In genomic region chr1:109918077-109918606, GRCh38 we compare ENCODE assay signal across 1 cellular context.
A peak's percentile ranks its signal among the peaks of the same experiment; 100 is the strongest.
TF ChIP-seq lines count a peak whose summit lies in the region.

No MANE protein-coding gene starts in this region.

TF ChIP-seq in K562, 482 proteins besides CTCF, POLR2A, EP300 and RAD21 (continued from another document):
- TF ChIP-seq E2F4 (CRISPR knock-in tag; IDR thresholded peaks at IDR 0.05; ENCODE audit: low read depth) (no peak), SLC30A9 (CRISPR knock-in tag; IDR thresholded peaks at IDR 0.05) (no peak), SRSF7 (optimal IDR thresholded peaks at IDR 0.05; ENCODE audit: low read depth, low read length) (no peak), PRMT5 (CRISPR knock-in tag; IDR thresholded peaks at IDR 0.05) (no peak), MLX (CRISPR knock-in tag; conservative IDR thresholded peaks at IDR 0.05) (0 out of 4 replicates have a peak, but pooled peaks of 1 of the 2 experiments have one; percentile 41), FOSL1 (tag; conservative IDR thresholded peaks at IDR 0.05) (peak; percentile 60), FOXJ3 (CRISPR knock-in tag; IDR thresholded peaks at IDR 0.05) (no peak), ZNF280A (IDR thresholded peaks at IDR 0.05; ENCODE audit: low read depth, partially characterized antibody) (no peak), FOXP1 (CRISPR knock-in tag; IDR thresholded peaks at IDR 0.05) (peak; percentile 96), MTA3 (IDR thresholded peaks at IDR 0.05; ENCODE audit: borderline replicate concordance) (peak; percentile 84), MTA2 (IDR thresholded peaks at IDR 0.05; ENCODE audit: low read depth) (peak; percentile 96), TCF7 (IDR thresholded peaks at IDR 0.05; ENCODE audit: borderline replicate concordance) (no peak), SPI1 (IDR thresholded peaks at IDR 0.05; ENCODE audit: borderline replicate concordance, low read depth, low read length) (peak; percentile 76; the same call in 1 of the 2 replicates), NR3C1 (CRISPR knock-in tag; IDR thresholded peaks at IDR 0.05) (no peak), NR0B1 (IDR thresholded peaks at IDR 0.05; ENCODE audit: partially characterized antibody) (no peak), MAZ (CRISPR knock-in tag; conservative IDR thresholded peaks at IDR 0.05 in 1 of 2, IDR thresholded peaks at IDR 0.05 in 1 of 2) (peak; percentile 54 to 82; a peak in 2 of 4 replicates), ZBTB8A (IDR thresholded peaks at IDR 0.05; ENCODE audit: partially characterized antibody) (no peak), ARNT (IDR thresholded peaks at IDR 0.05) (peak; percentile 92 to 99; a peak in 3 of 4 replicates), TSHZ1 (CRISPR knock-in tag; IDR thresholded peaks at IDR 0.05) (no peak), USF2 (CRISPR knock-in tag; IDR thresholded peaks at IDR 0.05) (peak; percentile 50; the same call in 1 of the 2 replicates), ZNF133 (CRISPR knock-in tag; IDR thresholded peaks at IDR 0.05) (no peak)
